In genomic region chr1:3796215-3797193, GRCh38 we compare ENCODE assay signal across 1 cellular context.
TF ChIP-seq lines count a peak whose summit lies in the region.

Gene LRRC47, minus strand, starts transcription at chr1:3796498. Its CDS starts 22 bp downstream, at chr1:3796476.

TF ChIP-seq in SK-N-SH, 30 proteins besides CTCF, POLR2A, EP300 and RAD21 (continued from another document):
- TF ChIP-seq FOXJ3 (CRISPR knock-in tag; IDR thresholded peaks at IDR 0.05) = no peak
- peak; percentile 89 for TF ChIP-seq CHD2 (IDR thresholded peaks at IDR 0.05; ENCODE audit: low read length, partially characterized antibody)
- TF ChIP-seq JUND (IDR thresholded peaks at IDR 0.05) = no peak
- no peak for TF ChIP-seq RXRA (IDR thresholded peaks at IDR 0.05; ENCODE audit: borderline replicate concordance, low read depth)
- TF ChIP-seq YY1 (IDR thresholded peaks at IDR 0.05; ENCODE audit: low read depth) = peak; percentile 89
- peak; percentile 81 for TF ChIP-seq ELF1 (IDR thresholded peaks at IDR 0.05)
- no peak for TF ChIP-seq RFX5 (IDR thresholded peaks at IDR 0.05; ENCODE audit: low read length)
- TF ChIP-seq SMC3 (IDR thresholded peaks at IDR 0.05; ENCODE audit: low read depth, low read length) = no peak
- TF ChIP-seq, protein P1, sequence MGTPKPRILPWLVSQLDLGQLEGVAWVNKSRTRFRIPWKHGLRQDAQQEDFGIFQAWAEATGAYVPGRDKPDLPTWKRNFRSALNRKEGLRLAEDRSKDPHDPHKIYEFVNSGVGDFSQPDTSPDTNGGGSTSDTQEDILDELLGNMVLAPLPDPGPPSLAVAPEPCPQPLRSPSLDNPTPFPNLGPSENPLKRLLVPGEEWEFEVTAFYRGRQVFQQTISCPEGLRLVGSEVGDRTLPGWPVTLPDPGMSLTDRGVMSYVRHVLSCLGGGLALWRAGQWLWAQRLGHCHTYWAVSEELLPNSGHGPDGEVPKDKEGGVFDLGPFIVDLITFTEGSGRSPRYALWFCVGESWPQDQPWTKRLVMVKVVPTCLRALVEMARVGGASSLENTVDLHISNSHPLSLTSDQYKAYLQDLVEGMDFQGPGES (IDR thresholded peaks at IDR 0.05; ENCODE audit: low read depth, low read length) = no peak
- TF ChIP-seq POLR2AphosphoS5 (IDR thresholded peaks at IDR 0.05; ENCODE audit: low read depth, low read length) = peak; percentile 90
- TF ChIP-seq USF2 (IDR thresholded peaks at IDR 0.05; ENCODE audit: borderline replicate concordance, low read depth, low read length) = no peak
- TF ChIP-seq GABPA (IDR thresholded peaks at IDR 0.05; ENCODE audit: low read depth) = peak; percentile 97
- TF ChIP-seq, protein P2, sequence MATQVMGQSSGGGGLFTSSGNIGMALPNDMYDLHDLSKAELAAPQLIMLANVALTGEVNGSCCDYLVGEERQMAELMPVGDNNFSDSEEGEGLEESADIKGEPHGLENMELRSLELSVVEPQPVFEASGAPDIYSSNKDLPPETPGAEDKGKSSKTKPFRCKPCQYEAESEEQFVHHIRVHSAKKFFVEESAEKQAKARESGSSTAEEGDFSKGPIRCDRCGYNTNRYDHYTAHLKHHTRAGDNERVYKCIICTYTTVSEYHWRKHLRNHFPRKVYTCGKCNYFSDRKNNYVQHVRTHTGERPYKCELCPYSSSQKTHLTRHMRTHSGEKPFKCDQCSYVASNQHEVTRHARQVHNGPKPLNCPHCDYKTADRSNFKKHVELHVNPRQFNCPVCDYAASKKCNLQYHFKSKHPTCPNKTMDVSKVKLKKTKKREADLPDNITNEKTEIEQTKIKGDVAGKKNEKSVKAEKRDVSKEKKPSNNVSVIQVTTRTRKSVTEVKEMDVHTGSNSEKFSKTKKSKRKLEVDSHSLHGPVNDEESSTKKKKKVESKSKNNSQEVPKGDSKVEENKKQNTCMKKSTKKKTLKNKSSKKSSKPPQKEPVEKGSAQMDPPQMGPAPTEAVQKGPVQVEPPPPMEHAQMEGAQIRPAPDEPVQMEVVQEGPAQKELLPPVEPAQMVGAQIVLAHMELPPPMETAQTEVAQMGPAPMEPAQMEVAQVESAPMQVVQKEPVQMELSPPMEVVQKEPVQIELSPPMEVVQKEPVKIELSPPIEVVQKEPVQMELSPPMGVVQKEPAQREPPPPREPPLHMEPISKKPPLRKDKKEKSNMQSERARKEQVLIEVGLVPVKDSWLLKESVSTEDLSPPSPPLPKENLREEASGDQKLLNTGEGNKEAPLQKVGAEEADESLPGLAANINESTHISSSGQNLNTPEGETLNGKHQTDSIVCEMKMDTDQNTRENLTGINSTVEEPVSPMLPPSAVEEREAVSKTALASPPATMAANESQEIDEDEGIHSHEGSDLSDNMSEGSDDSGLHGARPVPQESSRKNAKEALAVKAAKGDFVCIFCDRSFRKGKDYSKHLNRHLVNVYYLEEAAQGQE (IDR thresholded peaks at IDR 0.05; ENCODE audit: low read depth, low read length) = peak; percentile 35; the same call in 1 of the 2 replicates
- TF ChIP-seq MXI1 (IDR thresholded peaks at IDR 0.05; ENCODE audit: low read depth, low read length) = peak; percentile 91
- TF ChIP-seq TCF12 (IDR thresholded peaks at IDR 0.05) = peak; percentile 28; the same call in 1 of the 2 replicates
- no peak for TF ChIP-seq FOSL2 (IDR thresholded peaks at IDR 0.05; ENCODE audit: borderline replicate concordance, low read depth)
- TF ChIP-seq EZH2phosphoT487 (IDR thresholded peaks at IDR 0.05; ENCODE audit: borderline replicate concordance, low read depth) = no peak
- TF ChIP-seq, protein P3, sequence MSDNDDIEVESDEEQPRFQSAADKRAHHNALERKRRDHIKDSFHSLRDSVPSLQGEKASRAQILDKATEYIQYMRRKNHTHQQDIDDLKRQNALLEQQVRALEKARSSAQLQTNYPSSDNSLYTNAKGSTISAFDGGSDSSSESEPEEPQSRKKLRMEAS (IDR thresholded peaks at IDR 0.05; ENCODE audit: low read depth) = peak; percentile 85
- TF ChIP-seq MEF2A (IDR thresholded peaks at IDR 0.05; ENCODE audit: borderline replicate concordance, low read depth) = no peak
- no peak for TF ChIP-seq NRF1 (IDR thresholded peaks at IDR 0.05; ENCODE audit: low read depth, low read length)
